29 cellular contexts compared by ENCODE assay signal in genomic region chrY:15466891-15467290, GRCh38.
"Had no signal": no experiment of that assay in that cellular context is flagged by ENCODE, and none has a peak within 500 bp of the region (broad histone marks: within the 10 kb centered on the region; RNA-seq: fewer than 3 reads in every experiment).

No MANE protein-coding gene starts in this region.

- H3K27me3 Mint-ChIP-seq: activated CD4-positive, alpha-beta T cell treated with anti-CD3 and anti-CD28 coated beads for 36 hours; activated CD4-positive, alpha-beta T cell treated with anti-CD3 and anti-CD28 coated beads, Interleukin-2, amount 10 ng/mL, durations not matched to agents 7 days and 5 days; activated naive CD4-positive, alpha-beta T cell treated with anti-CD3 and anti-CD28 coated beads, Interleukin-2, amount 10 ng/mL, durations not matched to agents 7 days and 5 days; activated naive CD8-positive, alpha-beta T cell; activated naive CD8-positive, alpha-beta T cell treated with anti-CD3 and anti-CD28 coated beads, Interleukin-2, amount 50 U/mL, for 24 hours; brain had no signal

- H3K9me3 Mint-ChIP-seq: activated CD4-positive, alpha-beta T cell treated with anti-CD3 and anti-CD28 coated beads, Interleukin-2, amount 10 ng/mL, durations not matched to agents 7 days and 5 days; activated naive CD4-positive, alpha-beta T cell treated with anti-CD3 and anti-CD28 coated beads, Interleukin-2, amount 10 ng/mL, durations not matched to agents 7 days and 5 days; activated naive CD8-positive, alpha-beta T cell treated with anti-CD3 and anti-CD28 coated beads, Interleukin-2, amount 50 U/mL, for 24 hours; activated T-cell treated with anti-CD3 and anti-CD28 coated beads, Interleukin-2, amount 50 U/mL, for 4 hours; brain; T-helper 1 cell treated with Interleukin-12 subunit alpha and Interleukin-12 subunit beta and Interleukin-4 antibody, amounts not matched to agents 30 μg/mL and 1 μg/mL, for 36 hours; T-helper 2 cell treated with Interferon-gamma antibody and Interleukin-4, amounts not matched to agents 5 μg/mL and 100 μg/mL, for 36 hours; WTC11 had no signal

- DNase-seq: activated CD4-positive, alpha-beta T cell treated with anti-CD3 and anti-CD28 coated beads for 36 hours; activated CD4-positive, alpha-beta T cell treated with anti-CD3 and anti-CD28 coated beads, Interleukin-2, amount 10 ng/mL, durations not matched to agents 7 days and 5 days; activated CD4-positive, alpha-beta T cell treated with anti-CD3 and anti-CD28 coated beads, Interleukin-2, amount 50 U/mL, for 48 hours; activated CD8-positive, alpha-beta memory T cell treated with anti-CD3 and anti-CD28 coated beads, Interleukin-2, amount 50 U/mL, for 4 hours; activated effector memory CD4-positive, alpha-beta T cell treated with Interleukin-2 at 50 U/mL for 16 hours; activated naive CD4-positive, alpha-beta T cell treated with anti-CD3 and anti-CD28 coated beads, Interleukin-2, amount 10 ng/mL, durations not matched to agents 7 days and 5 days; activated naive CD8-positive, alpha-beta T cell treated with anti-CD3 and anti-CD28 coated beads, Interleukin-2, amount 50 U/mL, for 24 hours; activated T-cell treated with anti-CD3 and anti-CD28 coated beads for 4 hours; activated T-cell treated with anti-CD3 and anti-CD28 coated beads, Interleukin-2, amount 50 U/mL, for 4 hours; anterior cingulate cortex; caudate nucleus; NCI-H1105; NCI-H1436; NCI-H1694; NCI-H1930; NCI-H2081 treated with DMSO at 0.1 percent for 48 hours; NCI-H345; NCI-H524 treated with DMSO at 0.1 percent for 48 hours; RPMI8226; SHP77 treated with DMSO at 0.1 percent for 48 hours; SK-N-SH had no signal

- H3K4me1 Mint-ChIP-seq: activated CD4-positive, alpha-beta T cell treated with anti-CD3 and anti-CD28 coated beads for 36 hours; activated CD4-positive, alpha-beta T cell treated with anti-CD3 and anti-CD28 coated beads, Interleukin-2, amount 10 ng/mL, durations not matched to agents 7 days and 5 days; activated naive CD4-positive, alpha-beta T cell treated with anti-CD3 and anti-CD28 coated beads, Interleukin-2, amount 10 ng/mL, durations not matched to agents 7 days and 5 days; activated naive CD8-positive, alpha-beta T cell treated with anti-CD3 and anti-CD28 coated beads, Interleukin-2, amount 50 U/mL, for 24 hours; brain had no signal

- H3K9me3 ChIP-seq: SJSA1, SK-N-SH had no signal

- H3K4me3 Mint-ChIP-seq: activated CD4-positive, alpha-beta T cell treated with anti-CD3 and anti-CD28 coated beads for 36 hours; activated CD4-positive, alpha-beta T cell treated with anti-CD3 and anti-CD28 coated beads, Interleukin-2, amount 10 ng/mL, durations not matched to agents 7 days and 5 days; activated naive CD4-positive, alpha-beta T cell treated with anti-CD3 and anti-CD28 coated beads, Interleukin-2, amount 10 ng/mL, durations not matched to agents 7 days and 5 days; activated naive CD8-positive, alpha-beta T cell; activated naive CD8-positive, alpha-beta T cell treated with anti-CD3 and anti-CD28 coated beads, Interleukin-2, amount 50 U/mL, for 24 hours; activated T-cell treated with anti-CD3 and anti-CD28 coated beads, Interleukin-2, amount 50 U/mL, for 4 hours; brain; T-helper 1 cell treated with Interleukin-12 subunit alpha and Interleukin-12 subunit beta and Interleukin-4 antibody, amounts not matched to agents 30 μg/mL and 1 μg/mL, for 36 hours; T-helper 2 cell treated with Interferon-gamma antibody and Interleukin-4, amounts not matched to agents 5 μg/mL and 100 μg/mL, for 36 hours; WTC11 had no signal

- ATAC-seq: activated CD4-positive, alpha-beta T cell treated with anti-CD3 and anti-CD28 coated beads for 36 hours; activated CD4-positive, CD25-positive, alpha-beta regulatory T cell treated with anti-CD3 and anti-CD28 coated beads, Interleukin-2, amount 50 U/mL, for 24 hours; activated naive CD8-positive, alpha-beta T cell treated with anti-CD3 and anti-CD28 coated beads, Interleukin-2, amount 50 U/mL, for 24 hours; activated T-cell treated with anti-CD3 and anti-CD28 coated beads, Interleukin-2, amount 50 U/mL, for 4 hours; Panc1; WTC11 had no signal

- H3K27me3 ChIP-seq: SJSA1 had no signal

- H3K4me3 ChIP-seq: SJSA1 had no signal

- H3K9ac ChIP-seq: SK-N-SH had no signal

- H3K36me3 Mint-ChIP-seq: activated naive CD4-positive, alpha-beta T cell treated with anti-CD3 and anti-CD28 coated beads, Interleukin-2, amount 10 ng/mL, durations not matched to agents 7 days and 5 days; activated naive CD8-positive, alpha-beta T cell; brain; WTC11 had no signal

- H3K27ac Mint-ChIP-seq: activated CD4-positive, alpha-beta T cell treated with anti-CD3 and anti-CD28 coated beads for 36 hours; activated CD4-positive, alpha-beta T cell treated with anti-CD3 and anti-CD28 coated beads, Interleukin-2, amount 10 ng/mL, durations not matched to agents 7 days and 5 days; activated naive CD4-positive, alpha-beta T cell treated with anti-CD3 and anti-CD28 coated beads, Interleukin-2, amount 10 ng/mL, durations not matched to agents 7 days and 5 days; activated naive CD8-positive, alpha-beta T cell; activated naive CD8-positive, alpha-beta T cell treated with anti-CD3 and anti-CD28 coated beads, Interleukin-2, amount 50 U/mL, for 24 hours; brain; T-helper 1 cell treated with Interleukin-12 subunit alpha and Interleukin-12 subunit beta and Interleukin-4 antibody, amounts not matched to agents 30 μg/mL and 1 μg/mL, for 36 hours; T-helper 2 cell treated with Interferon-gamma antibody and Interleukin-4, amounts not matched to agents 5 μg/mL and 100 μg/mL, for 36 hours; WTC11 had no signal

- H3K27ac ChIP-seq: SJSA1 had no signal

- H3K36me3 ChIP-seq: SJSA1 had no signal
